Comparison of ENCODE assay signal across 12 cellular contexts in genomic region chr3:47365213-47366153, GRCh38. TPM values are rescaled to one million over a fixed set of nuclear protein-coding genes. Genes with fewer than 3 reads are reported as not detected.
A peak's percentile ranks its signal among the peaks of the same experiment; 100 is the strongest.
DNase-seq lines count a peak whose midpoint lies in the region; ATAC-seq, FAIRE-seq and TF ChIP-seq lines count a peak whose summit lies in the region.
"Had no signal": no experiment of that assay in that cellular context is flagged by ENCODE, and none has a peak within 500 bp of the region (broad histone marks: within the 10 kb centered on the region; RNA-seq: fewer than 3 reads in every experiment).

No MANE protein-coding gene starts in this region.

- peak; percentile 54 for FAIRE-seq in K562 (lab: Jason Lieb, UNC)

- no peak overlapping the region for H3K9ac ChIP-seq in K562 (ENCODE audit: insufficient read depth in 1 of 2, low read depth in 2 of 2, low read length in 2 of 2)
- H3K9ac ChIP-seq: BLaER1 had no signal

- no peak for TF ChIP-seq POLR2A in K562 (conservative IDR thresholded peaks at IDR 0.05)

- TF ChIP-seq CTCF in A673 (conservative IDR thresholded peaks at IDR 0.05; ENCODE audit: low read depth, low read length) = no peak
- no peak for TF ChIP-seq CTCF in K562 (IDR thresholded peaks at IDR 0.05 in 2 of 3, conservative IDR thresholded peaks at IDR 0.05 in 1 of 3; ENCODE audit: insufficient read depth in 2 of 3, low read depth in 1 of 3, low read length in 3 of 3)
- TF ChIP-seq CTCF in GM13977 (IDR thresholded peaks at IDR 0.05; ENCODE audit: extremely low read depth, insufficient read depth, missing control alignments) = no peak

- POLR2A ChIA-PET in A673 (lab: Charles Lee; ENCODE audit: low non-redundant PET) (no interaction called here), K562 (lab: Yijun Ruan, JAX) (interaction anchor here (1.0 to 2.9 kb wide), 2 partner anchors 12 kb away, joined by 3 to 13 read pairs; no protein-coding TSS in a partner anchor), HEK293T (lab: Yijun Ruan, JAX) (interaction anchor here (1.0 kb wide), 1 partner anchor 15 kb away, joined by 4 read pairs; the partner anchor contains the start of gene PTPN23)

- no peaks in the 10 kb centered on the region for H4K20me1 ChIP-seq in K562 (replicated peaks; ENCODE audit: control insufficient read depth, insufficient read depth, low read length)
- H4K20me1 ChIP-seq: BLaER1 had no signal

- H3K79me2 ChIP-seq in K562 (ENCODE audit: control insufficient read depth, insufficient read depth, low read length) = no peaks in the 10 kb centered on the region

- H3K4me1 ChIP-seq in A673 (ENCODE audit: insufficient read depth, low read length, poor library complexity, severe bottlenecking) (no peaks in the 10 kb centered on the region), K562 (replicated peaks in 1 of 2; ENCODE audit: control insufficient read depth in 2 of 2, insufficient read depth in 2 of 2, low read length in 2 of 2) (no peaks in the 10 kb centered on the region)

- H3K9me1 ChIP-seq in K562 (ENCODE audit: control insufficient read depth, insufficient read depth, low read length) = no peaks in the 10 kb centered on the region

- TF ChIP-seq RAD21 in K562 (CRISPR knock-in tag; conservative IDR thresholded peaks at IDR 0.05 in 1 of 2, IDR thresholded peaks at IDR 0.05 in 1 of 2) = no peak

- no peak overlapping the region for H3K27ac ChIP-seq in A673 (ENCODE audit: low read depth, low read length, poor library complexity, severe bottlenecking)
- no peak overlapping the region for H3K27ac ChIP-seq in K562 (ENCODE audit: extremely low read depth, low read depth, low read length)
- H3K27ac ChIP-seq: BLaER1 had no signal

- no peak overlapping the region for H3K4me3 ChIP-seq in A673 (ENCODE audit: low read depth, low read length, poor library complexity, severe bottlenecking)
- no peak overlapping the region for H3K4me3 ChIP-seq in K562
- H3K4me3 ChIP-seq: BLaER1 had no signal

- no peak overlapping the region for H3K4me2 ChIP-seq in K562 (ENCODE audit: insufficient read depth, low read length)
- H3K4me2 ChIP-seq: BLaER1 had no signal

- H3K36me3 ChIP-seq in A673 (ENCODE audit: insufficient read depth, low read length, poor library complexity, severe bottlenecking) = no peaks in the 10 kb centered on the region
- no peaks in the 10 kb centered on the region for H3K36me3 ChIP-seq in K562 (ENCODE audit: control insufficient read depth, insufficient read depth, low read length)
- H3K36me3 ChIP-seq: BLaER1 had no signal

- BruUV-seq in A673 (replicated peaks; lab: Mats Ljungman, UMichigan) = no TSS peak
- no TSS peak for BruUV-seq in K562 (replicated peaks; lab: Mats Ljungman, UMichigan)

- H2AFZ ChIP-seq in K562 (ENCODE audit: low read depth, low read length) = no peak overlapping the region

- no peaks in the 10 kb centered on the region for H3K9me3 ChIP-seq in A673 (ENCODE audit: low read depth, low read length, poor library complexity, severe bottlenecking)
- no peaks in the 10 kb centered on the region for H3K9me3 ChIP-seq in K562 (replicated peaks; ENCODE audit: control insufficient read depth, insufficient read depth, low read depth, low read length)

- DNase-seq in A673 (ENCODE audit: low spot score) = peak; percentile 23
- peak; percentile 39 for DNase-seq in HS-27A (ENCODE audit: low read depth)
- no peak for DNase-seq in K562 (ENCODE audit: extremely low read depth in 1 of 4, low spot score in 3 of 4)
- peak; percentile 35 for DNase-seq in iris pigment epithelial cell (ENCODE audit: low read depth)
- no peak for DNase-seq in activated T-cell treated with anti-CD3 and anti-CD28 coated beads, Interleukin-2, amount 50 U/mL, for 1 hour
- no peak for DNase-seq in GM13977 (ENCODE audit: low spot score)
- no peak for DNase-seq in HEK293T (ENCODE audit: extremely low spot score)
- DNase-seq in 8988T = no peak
- DNase-seq: activated CD4-positive, alpha-beta memory T cell treated with anti-CD3 and anti-CD28 coated beads for 36 hours; activated naive CD4-positive, alpha-beta T cell treated with anti-CD3 and anti-CD28 coated beads, Interleukin-2, amount 50 U/mL, for 16 hours; MV-4-11 had no signal

- in situ Hi-C loops in K562 (cut with MboI) (no loop called here), GM13977 (cut with MboI; ENCODE audit: low pct_unique_long_range_greater_than_20kb, low sequenced_read_pairs, unreplicated experiment) (loop anchor here (10.0 to 25.0 kb wide), 2 partner anchors 453 to 651 kb away; partner anchors contain the start of gene PRSS50)

- no peak for TF ChIP-seq EP300 in K562 (IDR thresholded peaks at IDR 0.05; ENCODE audit: low read length)

- intact Hi-C loops in A673 (cut with micrococcal nuclease; ENCODE audit: unreplicated experiment) (no loop called here), K562 (cut with micrococcal nuclease) (no loop called here)

- no peak for ATAC-seq in K562

- WGBS in K562 (ENCODE audit: insufficient coverage, low coverage, missing lambda C conversion rate) = 39% methylated on average over 11 of the region's 11 CpGs

- no peaks in the 10 kb centered on the region for H3K27me3 ChIP-seq in A673 (replicated peaks; ENCODE audit: insufficient read depth, low read depth, low read length, poor library complexity)
- H3K27me3 ChIP-seq in K562 (ENCODE audit: control insufficient read depth in 2 of 2, insufficient read depth in 2 of 2, low read length in 2 of 2) = no peaks in the 10 kb centered on the region
- H3K27me3 ChIP-seq: BLaER1 had no signal

- CTCF ChIA-PET in A673 (lab: Charles Lee) = no interaction called here
- CTCF ChIA-PET in K562 (lab: Yijun Ruan, JAX; ENCODE audit: low intra/inter-chr PET ratio) = no interaction called here
- CTCF ChIA-PET in HEK293T (lab: Yijun Ruan, JAX) = no interaction called here

TF ChIP-seq in K562, 482 proteins besides CTCF, POLR2A, EP300 and RAD21 (continues in another document):
- TF ChIP-seq ARID3B (CRISPR knock-in tag; IDR thresholded peaks at IDR 0.05; ENCODE audit: borderline replicate concordance) (no peak), ZFPM2 (CRISPR knock-in tag; IDR thresholded peaks at IDR 0.05) (no peak)

TF ChIP-seq in HEK293T, 16 proteins besides CTCF, POLR2A, EP300 and RAD21:
- TF ChIP-seq LEF1 (IDR thresholded peaks at IDR 0.05; ENCODE audit: borderline replicate concordance) (no peak), ZNF384 (IDR thresholded peaks at IDR 0.05) (no peak)

RNA-seq across cellular contexts. Expression of gene PTPN23, which starts 15.3 kb away (rescaled TPM):
- total RNA-seq in A673 (2021) = 24.0 and 26.6 TPM in 2 replicates
- total RNA-seq in K562 (2011; cell fraction: chromatin; rRNA removed; ENCODE audit: low replicate concordance) = 45.6 and 123 TPM in 2 replicates
- total RNA-seq in K562 (2011; cell fraction: nucleolus; rRNA removed) = 60.9 and 70.8 TPM in 2 replicates
- total RNA-seq in K562 (2011; cell fraction: nucleoplasm; rRNA removed) = 45.3 and 53.0 TPM in 2 replicates
- total RNA-seq in K562 (2014; rRNA removed) = 7.2 and 10.1 TPM in 2 replicates
- 5.2 and 6.3 TPM in 2 replicates for total RNA-seq in K562 (2014; rRNA removed; fragmentation: Illumina TruSeq; extraction: Trizol)
- total RNA-seq in K562 (2015; rRNA removed; fragmentation: Illumina TruSeq; extraction: Trizol) = 7.3 and 8.7 TPM in 2 replicates
- total RNA-seq in K562 (2021) = 51.4 and 58.7 TPM in 2 replicates
- polyA plus RNA-seq in K562 (2011; rRNA removed) = 1.7 and 4.6 TPM in 2 replicates
- polyA plus RNA-seq in K562 (2011; cell fraction: cytosol; rRNA removed) = 1.2 and 1.9 TPM in 2 replicates
- 25.3 and 29.3 TPM in 2 replicates for polyA plus RNA-seq in K562 (2011; cell fraction: nucleus; rRNA removed)
- 29.0 and 50.5 TPM in 2 replicates for polyA plus RNA-seq in K562 (2012)
- polyA plus RNA-seq in K562 (2014; fragmentation: Illumina TruSeq; extraction: Trizol) = 14.1 and 24.0 TPM in 2 replicates
- under 1 TPM; 0.41 to 0.93 TPM for polyA plus RNA-seq in K562 (2014; fragmentation: Nextera tagmentation; extraction: Ambion mirVana)
- 11.4 and 20.2 TPM in 2 replicates for polyA plus RNA-seq in K562 (2014; rRNA removed)
- polyA minus RNA-seq in K562 (2011; rRNA and poly(A)+ RNA removed) = 5.0 and 9.1 TPM in 2 replicates
- polyA minus RNA-seq in K562 (2011; cell fraction: cytosol; rRNA and poly(A)+ RNA removed) = 16.0 and 22.8 TPM in 2 replicates
- 21.3 and 29.9 TPM in 2 replicates for polyA minus RNA-seq in K562 (2011; cell fraction: nucleus; rRNA and poly(A)+ RNA removed)

Comparison
In these comparisons a context has a peak if more than half of its experiments do, and no peak if none do; other contexts are left out.
1. DNase-seq: peak in A673 (single experiment), HS-27A (single experiment) and iris pigment epithelial cell (single experiment); none in K562 (0 of 4), activated T-cell treated with anti-CD3 and anti-CD28 coated beads, Interleukin-2, amount 50 U/mL, for 1 hour (single experiment), GM13977 (single experiment), HEK293T (single experiment) and 8988T (single experiment).